15 cellular contexts compared by ENCODE assay signal in the genomic region with DNA sequence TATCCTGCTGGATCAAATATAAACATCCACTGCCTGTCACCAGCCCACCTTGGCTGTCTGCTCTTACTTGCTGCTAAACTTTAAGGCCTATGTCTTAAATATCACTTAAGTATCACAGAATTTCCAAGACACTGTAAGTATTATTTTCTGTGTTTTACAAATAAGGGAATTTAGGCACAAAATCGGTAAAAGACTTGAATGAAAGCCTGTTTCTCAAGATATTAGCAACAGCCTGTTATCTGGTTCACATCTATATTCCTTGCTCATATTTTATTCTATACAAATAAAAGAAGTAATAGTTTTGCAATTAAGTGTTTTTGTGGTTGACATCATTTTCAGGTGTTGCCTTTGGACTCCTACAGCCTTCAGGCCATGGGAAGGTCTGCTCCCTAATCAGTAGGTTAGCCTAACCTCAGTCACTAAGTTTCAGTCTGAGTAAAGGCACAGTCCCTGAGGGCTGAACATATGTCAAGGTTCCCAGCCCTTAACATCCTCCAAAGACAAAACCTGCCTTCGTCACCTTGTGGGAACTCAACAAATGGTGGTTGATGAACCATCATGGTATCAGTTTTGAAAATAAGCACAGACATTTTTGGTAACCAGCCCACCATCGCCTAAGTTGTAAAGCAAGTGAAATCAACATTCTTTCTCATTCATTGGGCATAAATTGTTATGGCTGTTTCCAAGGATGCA.
DNase-seq lines count a peak whose midpoint lies in the region; ATAC-seq and TF ChIP-seq lines count a peak whose summit lies in the region.
"Had no signal": no experiment of that assay in that cellular context is flagged by ENCODE, and none has a peak within 500 bp of the region (broad histone marks: within the 10 kb centered on the region; RNA-seq: fewer than 3 reads in every experiment).

No MANE protein-coding gene starts in this region.

- no peaks in the 10 kb centered on the region for H3K36me3 Mint-ChIP-seq in activated T-helper 17 cell treated with anti-CD3 and anti-CD28 coated beads, Interleukin-2, amount 50 U/mL, for 72 hours (ENCODE audit: low read depth)

- TF ChIP-seq CTCF in GM13976 (IDR thresholded peaks at IDR 0.05; ENCODE audit: borderline replicate concordance, control extremely low read depth, extremely low read depth, insufficient read depth, missing control alignments), result no peak

- H3K4me1 Mint-ChIP-seq in activated T-helper 17 cell treated with anti-CD3 and anti-CD28 coated beads, Interleukin-2, amount 50 U/mL, for 72 hours, result no peaks in the 10 kb centered on the region

- peak; percentile 61 for DNase-seq in GM13976 (ENCODE audit: low spot score)
- DNase-seq in midbrain (lab: John Stamatoyannopoulos, UW), result no peak
- no peak for DNase-seq in stimulated activated CD4-positive, alpha-beta T cell treated with anti-CD3 and anti-CD28 coated beads, Interleukin-15, amount 100 ng/mL, for 24 hours
- DNase-seq in NCI-H1436 treated with DMSO at 0.1 percent for 48 hours (lab: John Stamatoyannopoulos, UW), result no peak
- DNase-seq: amniotic stem cell; DMS79; effector CD4-positive, alpha-beta T cell; mesenchymal stem cell; RPMI8226; stimulated activated CD4-positive, alpha-beta T cell treated with anti-CD3 and anti-CD28 coated beads, Interleukin-1b, Interleukin-23, amount 100 ng/mL, for 48 hours had no signal

- no peaks in the 10 kb centered on the region for H3K9me3 Mint-ChIP-seq in activated T-helper 17 cell treated with anti-CD3 and anti-CD28 coated beads, Interleukin-2, amount 50 U/mL, for 72 hours
- H3K9me3 Mint-ChIP-seq: stimulated activated naive CD8-positive, alpha-beta T cell treated with anti-CD3 and anti-CD28 coated beads, Interleukin-15, Interleukin-2, amounts not matched to agents 100 ng/mL and 50 ng/mL, for 24 hours had no signal

- in situ Hi-C loops in GM13976 (cut with MboI; ENCODE audit: low sequenced_read_pairs, unreplicated experiment), result no loop called here

- ATAC-seq in GM19372 (IDR thresholded peaks at IDR 0.05; ENCODE audit: low read depth, unreplicated experiment) (peak; percentile 98), HG02642 (IDR thresholded peaks at IDR 0.05; ENCODE audit: poor library complexity, unreplicated experiment) (peak; percentile 94), HG03378 (IDR thresholded peaks at IDR 0.05; ENCODE audit: unreplicated experiment) (peak; percentile 97)
- ATAC-seq in activated T-helper 17 cell treated with anti-CD3 and anti-CD28 coated beads, Interleukin-2, amount 50 U/mL, for 72 hours (replicated peaks), result no peak

- no peak overlapping the region for H3K27ac Mint-ChIP-seq in activated T-helper 17 cell treated with anti-CD3 and anti-CD28 coated beads, Interleukin-2, amount 50 U/mL, for 72 hours
- H3K27ac Mint-ChIP-seq: stimulated activated naive CD8-positive, alpha-beta T cell treated with anti-CD3 and anti-CD28 coated beads, Interleukin-15, Interleukin-2, amounts not matched to agents 100 ng/mL and 50 ng/mL, for 24 hours had no signal

- peaks cover 7% of the 10 kb centered on the region for H3K27me3 Mint-ChIP-seq in activated T-helper 17 cell treated with anti-CD3 and anti-CD28 coated beads, Interleukin-2, amount 50 U/mL, for 72 hours

- H3K4me3 Mint-ChIP-seq in activated T-helper 17 cell treated with anti-CD3 and anti-CD28 coated beads, Interleukin-2, amount 50 U/mL, for 72 hours, result no peak overlapping the region
- H3K4me3 Mint-ChIP-seq: stimulated activated naive CD8-positive, alpha-beta T cell treated with anti-CD3 and anti-CD28 coated beads, Interleukin-15, Interleukin-2, amounts not matched to agents 100 ng/mL and 50 ng/mL, for 24 hours had no signal
